In genomic region chr4:74278490-74278889, GRCh38 we compare ENCODE assay signal across 1 cellular context.
A peak's percentile ranks its signal among the peaks of the same experiment; 100 is the strongest.
TF ChIP-seq lines count a peak whose summit lies in the region.

No MANE protein-coding gene starts in this region.

TF ChIP-seq in K562, 482 proteins besides CTCF, POLR2A, EP300 and RAD21 (continued from another document and continues in another):
- TF ChIP-seq, protein P1, sequence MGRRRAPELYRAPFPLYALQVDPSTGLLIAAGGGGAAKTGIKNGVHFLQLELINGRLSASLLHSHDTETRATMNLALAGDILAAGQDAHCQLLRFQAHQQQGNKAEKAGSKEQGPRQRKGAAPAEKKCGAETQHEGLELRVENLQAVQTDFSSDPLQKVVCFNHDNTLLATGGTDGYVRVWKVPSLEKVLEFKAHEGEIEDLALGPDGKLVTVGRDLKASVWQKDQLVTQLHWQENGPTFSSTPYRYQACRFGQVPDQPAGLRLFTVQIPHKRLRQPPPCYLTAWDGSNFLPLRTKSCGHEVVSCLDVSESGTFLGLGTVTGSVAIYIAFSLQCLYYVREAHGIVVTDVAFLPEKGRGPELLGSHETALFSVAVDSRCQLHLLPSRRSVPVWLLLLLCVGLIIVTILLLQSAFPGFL (CRISPR knock-in tag; IDR thresholded peaks at IDR 0.05), result no peak
- TF ChIP-seq SMC3 (conservative IDR thresholded peaks at IDR 0.05; ENCODE audit: insufficient read depth, low read depth, low read length) (no peak), NR4A1 (CRISPR knock-in tag; IDR thresholded peaks at IDR 0.05) (no peak), NR4A1 (tag; IDR thresholded peaks at IDR 0.05) (no peak), RNF2 (IDR thresholded peaks at IDR 0.05) (no peak), CBX2 (IDR thresholded peaks at IDR 0.05; ENCODE audit: insufficient read depth, low read length, poor library complexity, severe bottlenecking) (no peak), MAFK (IDR thresholded peaks at IDR 0.05; ENCODE audit: low read length) (no peak), NR2C2 (CRISPR knock-in tag; IDR thresholded peaks at IDR 0.05) (no peak), NR2C2 (tag; IDR thresholded peaks at IDR 0.05) (0 out of 2 replicates have a peak, but pooled peaks have one; percentile 14), SLC30A9 (CRISPR knock-in tag; IDR thresholded peaks at IDR 0.05) (no peak), THRAP3 (IDR thresholded peaks at IDR 0.05; ENCODE audit: borderline replicate concordance) (no peak), SMARCA5 (IDR thresholded peaks at IDR 0.05) (no peak), U2AF2 (optimal IDR thresholded peaks at IDR 0.05; ENCODE audit: low read depth, low read length) (no peak), NFE2 (IDR thresholded peaks at IDR 0.05; ENCODE audit: low read depth) (peak; percentile 73), SIX5 (IDR thresholded peaks at IDR 0.05; ENCODE audit: borderline replicate concordance in 1 of 2, insufficient read depth in 1 of 2, low read depth in 1 of 2, low read length in 2 of 2) (no peak), FOSL1 (tag; conservative IDR thresholded peaks at IDR 0.05) (peak; percentile 49), REST (CRISPR knock-in tag; IDR thresholded peaks at IDR 0.05; ENCODE audit: low read depth) (no peak), BACH1 (tag; IDR thresholded peaks at IDR 0.05) (peak; percentile 60; the same call in 1 of the 2 replicates), TBP (optimal IDR thresholded peaks at IDR 0.05; ENCODE audit: low read depth, low read length) (no peak), ZNF232 (CRISPR knock-in tag; IDR thresholded peaks at IDR 0.05) (no peak), CBX5 (IDR thresholded peaks at IDR 0.05; ENCODE audit: borderline replicate concordance, low read depth) (no peak), CBX1 (IDR thresholded peaks at IDR 0.05; ENCODE audit: low read depth) (no peak), ATF1 (CRISPR knock-in tag; IDR thresholded peaks at IDR 0.05) (no peak), ATF1 (tag; IDR thresholded peaks at IDR 0.05) (peak; percentile 85), SRSF1 (IDR thresholded peaks at IDR 0.05; ENCODE audit: low read depth, low read length) (no peak), EHMT2 (IDR thresholded peaks at IDR 0.05) (peak; percentile 81; the same call in 1 of the 2 replicates), FOXP1 (CRISPR knock-in tag; IDR thresholded peaks at IDR 0.05) (no peak), GATAD2B (IDR thresholded peaks at IDR 0.05; ENCODE audit: borderline replicate concordance) (no peak), ZFP30 (CRISPR knock-in tag; IDR thresholded peaks at IDR 0.05; ENCODE audit: borderline replicate concordance) (no peak), RNF219 (CRISPR knock-in tag; IDR thresholded peaks at IDR 0.05) (no peak), FOXM1 (IDR thresholded peaks at IDR 0.05; ENCODE audit: low read depth) (no peak), FOXM1 (CRISPR knock-in tag; IDR thresholded peaks at IDR 0.05; ENCODE audit: low read depth) (no peak), ZBTB33 (CRISPR knock-in tag; IDR thresholded peaks at IDR 0.05) (no peak), POLR2AphosphoS2 (IDR thresholded peaks at IDR 0.05; ENCODE audit: low read length) (no peak), NUFIP1 (IDR thresholded peaks at IDR 0.05; ENCODE audit: partially characterized antibody) (no peak), XRCC5 (IDR thresholded peaks at IDR 0.05; ENCODE audit: low read depth, low read length) (no peak), GABPA (tag; conservative IDR thresholded peaks at IDR 0.05; ENCODE audit: low read depth) (no peak), GATAD2A (IDR thresholded peaks at IDR 0.05) (no peak), JUN (IDR thresholded peaks at IDR 0.05; ENCODE audit: borderline replicate concordance, low read depth, low read length) (0 out of 2 replicates have a peak, but pooled peaks have one; percentile 34), JUN (CRISPR knock-in tag; IDR thresholded peaks at IDR 0.05; ENCODE audit: borderline replicate concordance) (no peak), POLR2G (IDR thresholded peaks at IDR 0.05; ENCODE audit: low read depth, low read length) (no peak), PRPF4 (IDR thresholded peaks at IDR 0.05; ENCODE audit: insufficient read depth, low read depth, low read length, poor library complexity, severe bottlenecking) (no peak), ATF6 (CRISPR knock-in tag; IDR thresholded peaks at IDR 0.05) (no peak), SREBF1 (IDR thresholded peaks at IDR 0.05; ENCODE audit: borderline replicate concordance, low read depth, low read length) (no peak), ZFP91 (CRISPR knock-in tag; IDR thresholded peaks at IDR 0.05) (no peak), TAL1 (IDR thresholded peaks at IDR 0.05) (no peak), MLX (CRISPR knock-in tag; conservative IDR thresholded peaks at IDR 0.05) (no peak), ELK1 (CRISPR knock-in tag; IDR thresholded peaks at IDR 0.05) (no peak)
- TF ChIP-seq, protein P2, sequence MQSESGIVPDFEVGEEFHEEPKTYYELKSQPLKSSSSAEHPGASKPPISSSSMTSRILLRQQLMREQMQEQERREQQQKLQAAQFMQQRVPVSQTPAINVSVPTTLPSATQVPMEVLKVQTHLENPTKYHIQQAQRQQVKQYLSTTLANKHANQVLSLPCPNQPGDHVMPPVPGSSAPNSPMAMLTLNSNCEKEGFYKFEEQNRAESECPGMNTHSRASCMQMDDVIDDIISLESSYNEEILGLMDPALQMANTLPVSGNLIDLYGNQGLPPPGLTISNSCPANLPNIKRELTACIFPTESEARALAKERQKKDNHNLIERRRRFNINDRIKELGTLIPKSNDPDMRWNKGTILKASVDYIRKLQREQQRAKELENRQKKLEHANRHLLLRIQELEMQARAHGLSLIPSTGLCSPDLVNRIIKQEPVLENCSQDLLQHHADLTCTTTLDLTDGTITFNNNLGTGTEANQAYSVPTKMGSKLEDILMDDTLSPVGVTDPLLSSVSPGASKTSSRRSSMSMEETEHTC (IDR thresholded peaks at IDR 0.05), result no peak
- TF ChIP-seq, protein P3, sequence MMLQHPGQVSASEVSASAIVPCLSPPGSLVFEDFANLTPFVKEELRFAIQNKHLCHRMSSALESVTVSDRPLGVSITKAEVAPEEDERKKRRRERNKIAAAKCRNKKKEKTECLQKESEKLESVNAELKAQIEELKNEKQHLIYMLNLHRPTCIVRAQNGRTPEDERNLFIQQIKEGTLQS (IDR thresholded peaks at IDR 0.05), result no peak; the same call in 1 of the 2 replicates
- TF ChIP-seq, protein P3 (CRISPR knock-in tag; conservative IDR thresholded peaks at IDR 0.05), result no peak
- TF ChIP-seq, protein P4, sequence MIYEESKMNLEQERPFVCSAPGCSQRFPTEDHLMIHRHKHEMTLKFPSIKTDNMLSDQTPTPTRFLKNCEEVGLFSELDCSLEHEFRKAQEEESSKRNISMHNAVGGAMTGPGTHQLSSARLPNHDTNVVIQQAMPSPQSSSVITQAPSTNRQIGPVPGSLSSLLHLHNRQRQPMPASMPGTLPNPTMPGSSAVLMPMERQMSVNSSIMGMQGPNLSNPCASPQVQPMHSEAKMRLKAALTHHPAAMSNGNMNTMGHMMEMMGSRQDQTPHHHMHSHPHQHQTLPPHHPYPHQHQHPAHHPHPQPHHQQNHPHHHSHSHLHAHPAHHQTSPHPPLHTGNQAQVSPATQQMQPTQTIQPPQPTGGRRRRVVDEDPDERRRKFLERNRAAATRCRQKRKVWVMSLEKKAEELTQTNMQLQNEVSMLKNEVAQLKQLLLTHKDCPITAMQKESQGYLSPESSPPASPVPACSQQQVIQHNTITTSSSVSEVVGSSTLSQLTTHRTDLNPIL (CRISPR knock-in tag; IDR thresholded peaks at IDR 0.05), result no peak
